ENCODE assay signal across 18 cellular contexts in the genomic region with DNA sequence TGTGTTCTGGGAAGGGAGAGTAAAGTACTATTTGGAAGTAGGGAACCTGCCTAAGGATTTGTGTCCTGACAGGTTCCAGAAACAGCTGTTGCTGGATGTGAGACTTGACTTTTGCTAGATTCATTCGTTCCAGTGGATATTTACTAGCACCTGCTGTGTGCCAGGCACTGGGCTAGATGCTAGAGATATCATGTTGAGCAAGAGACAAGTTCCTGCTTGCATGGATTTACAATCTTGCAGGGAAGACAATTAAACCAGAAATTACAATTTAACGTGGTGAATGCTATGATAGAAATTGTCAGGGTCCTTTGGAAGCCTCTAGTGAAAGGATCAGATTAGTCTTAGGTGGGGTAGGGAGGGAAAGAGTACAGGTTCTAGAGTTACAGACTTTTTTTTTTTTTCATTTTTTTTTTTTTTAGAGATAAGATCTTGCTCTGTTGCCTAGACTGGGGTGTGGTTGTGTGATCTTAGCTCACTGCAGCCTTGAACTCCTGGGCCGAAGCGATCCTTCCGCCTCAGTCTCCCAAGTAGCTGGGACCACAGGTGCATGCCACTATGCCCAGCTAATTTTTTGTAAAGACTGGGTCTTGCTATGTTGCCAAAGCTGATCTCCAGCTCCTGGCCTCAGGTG. TPM values are rescaled to one million over a fixed set of nuclear protein-coding genes. Genes with fewer than 3 reads are reported as not detected.
A peak's percentile ranks its signal among the peaks of the same experiment; 100 is the strongest.
DNase-seq lines count a peak whose midpoint lies in the region; ATAC-seq and TF ChIP-seq lines count a peak whose summit lies in the region.
"Had no signal": no experiment of that assay in that cellular context is flagged by ENCODE, and none has a peak within 500 bp of the region (broad histone marks: within the 10 kb centered on the region; RNA-seq: fewer than 3 reads in every experiment).

No MANE protein-coding gene starts in this region.

- H3K4me2 ChIP-seq in DND-41 (ENCODE audit: insufficient read depth, low read length) (no peak overlapping the region), Karpas-422 (ENCODE audit: low read depth, low read length, poor library complexity, severe bottlenecking) (peak overlapping the region; percentile 50)

- no peak overlapping the region for H3K9ac ChIP-seq in DND-41 (ENCODE audit: low read depth, low read length)
- H3K9ac ChIP-seq in Karpas-422 (ENCODE audit: low read length), result peak overlapping the region; percentile 30

- no peak overlapping the region for H3K27ac Mint-ChIP-seq in T-helper 2 cell treated with Interferon-gamma antibody and Interleukin-4, amounts not matched to agents 5 μg/mL and 100 μg/mL, for 36 hours
- H3K27ac Mint-ChIP-seq in naive thymus-derived CD8-positive, alpha-beta T cell, result peak overlapping the region in 2 of 10 donors; percentile 11 to 37
- H3K27ac Mint-ChIP-seq: activated B cell treated with CpG ODN at 0.5 μM for 24 hours; activated naive CD8-positive, alpha-beta T cell; T-helper 1 cell treated with Interleukin-12 subunit alpha and Interleukin-12 subunit beta and Interleukin-4 antibody, amounts not matched to agents 30 μg/mL and 1 μg/mL, for 36 hours had no signal

- peaks cover 20% of the 10 kb centered on the region for H3K4me1 Mint-ChIP-seq in T-helper 2 cell treated with Interferon-gamma antibody and Interleukin-4, amounts not matched to agents 5 μg/mL and 100 μg/mL, for 36 hours (ENCODE audit: low read depth)
- H3K4me1 Mint-ChIP-seq in naive thymus-derived CD8-positive, alpha-beta T cell, result peaks cover 5 to 14% (median 13%) of the 10 kb centered on the region in 4 donors
- H3K4me1 Mint-ChIP-seq: activated B cell treated with CpG ODN at 0.5 μM for 24 hours had no signal

- H3K27ac ChIP-seq in DND-41 (ENCODE audit: low read length) (no peak overlapping the region), Karpas-422 (ENCODE audit: low read length) (peak overlapping the region; percentile 86)
- H3K27ac ChIP-seq: coronary artery, right lobe of liver, tibial artery had no signal

- peaks cover 3% of the 10 kb centered on the region for H3K36me3 Mint-ChIP-seq in T-helper 2 cell treated with Interferon-gamma antibody and Interleukin-4, amounts not matched to agents 5 μg/mL and 100 μg/mL, for 36 hours (ENCODE audit: low read depth)
- H3K36me3 Mint-ChIP-seq in naive thymus-derived CD8-positive, alpha-beta T cell, result peaks cover 0 to 4% (median 1%) of the 10 kb centered on the region in 3 donors
- H3K36me3 Mint-ChIP-seq: activated naive CD8-positive, alpha-beta T cell had no signal

- H3K9me3 ChIP-seq in DND-41 (ENCODE audit: insufficient read depth, low read length, severe bottlenecking) (no peaks in the 10 kb centered on the region), Karpas-422 (ENCODE audit: low read length) (no peaks in the 10 kb centered on the region)
- H3K9me3 ChIP-seq: right lobe of liver, tibial artery had no signal

- no peaks in the 10 kb centered on the region for H3K9me3 Mint-ChIP-seq in T-helper 2 cell treated with Interferon-gamma antibody and Interleukin-4, amounts not matched to agents 5 μg/mL and 100 μg/mL, for 36 hours
- H3K9me3 Mint-ChIP-seq in naive thymus-derived CD8-positive, alpha-beta T cell, result no peaks in the 10 kb centered on the region
- H3K9me3 Mint-ChIP-seq: activated B cell treated with CpG ODN at 0.5 μM for 24 hours; T-helper 1 cell treated with Interleukin-12 subunit alpha and Interleukin-12 subunit beta and Interleukin-4 antibody, amounts not matched to agents 30 μg/mL and 1 μg/mL, for 36 hours had no signal

- POLR2A ChIA-PET in naive thymus-derived CD8-positive, alpha-beta T cell (lab: Charles Lee), result interaction anchor here (0.7 kb wide), 2 partner anchors 27 to 32 kb away, joined by 3 read pairs; no protein-coding TSS in a partner anchor

- peak overlapping the region; percentile 19 for H3K4me3 Mint-ChIP-seq in T-helper 2 cell treated with Interferon-gamma antibody and Interleukin-4, amounts not matched to agents 5 μg/mL and 100 μg/mL, for 36 hours
- H3K4me3 Mint-ChIP-seq in naive thymus-derived CD8-positive, alpha-beta T cell, result no peak overlapping the region
- H3K4me3 Mint-ChIP-seq: activated B cell treated with CpG ODN at 0.5 μM for 24 hours; activated naive CD8-positive, alpha-beta T cell; T-helper 1 cell treated with Interleukin-12 subunit alpha and Interleukin-12 subunit beta and Interleukin-4 antibody, amounts not matched to agents 30 μg/mL and 1 μg/mL, for 36 hours had no signal

- H4K20me1 ChIP-seq in DND-41 (ENCODE audit: insufficient read depth, low read length), result peaks cover 28% of the 10 kb centered on the region
- no peaks in the 10 kb centered on the region for H4K20me1 ChIP-seq in Karpas-422 (ENCODE audit: insufficient read depth, low read depth, low read length)

- DNase-seq in DND-41 (peak; percentile 33), Karpas-422 (no peak), DMS53 (lab: John Stamatoyannopoulos, UW) (no peak)
- DNase-seq in T-helper 2 cell treated with Interferon-gamma antibody and Interleukin-4, amounts not matched to agents 5 μg/mL and 100 μg/mL, for 36 hours (ENCODE audit: low spot score), result no peak
- peak in 1 of 10 donors; percentile 7 for DNase-seq in naive thymus-derived CD8-positive, alpha-beta T cell
- DNase-seq: activated B cell treated with CpG ODN at 0.5 μM for 24 hours, NCI-H1048, NCI-H2081 treated with DMSO at 0.1 percent for 48 hours, NCI-H524 treated with DMSO at 0.1 percent for 48 hours, right lobe of liver, tibial artery had no signal

- ATAC-seq in DND-41 (ENCODE audit: insufficient read depth, low read depth) (peak; percentile 71), GM18868 (IDR thresholded peaks at IDR 0.05; ENCODE audit: unreplicated experiment) (no peak), GM21381 (IDR thresholded peaks at IDR 0.05; ENCODE audit: unreplicated experiment) (no peak)
- peak; percentile 38 to 46 for ATAC-seq in naive thymus-derived CD8-positive, alpha-beta T cell
- ATAC-seq: right lobe of liver had no signal

- H3K4me3 ChIP-seq in DND-41 (ENCODE audit: low read depth in 1 of 2, low read length in 2 of 2), result no peak overlapping the region
- H3K4me3 ChIP-seq in Karpas-422 (ENCODE audit: low read length), result peak overlapping the region; percentile 17; the same call in 1 of the 2 replicates
- H3K4me3 ChIP-seq: coronary artery, lung, right lobe of liver, tibial artery had no signal

- no peak for TF ChIP-seq CTCF in DND-41 (IDR thresholded peaks at IDR 0.05; ENCODE audit: borderline replicate concordance, extremely low read depth, low read length, poor library complexity, severe bottlenecking)

- H2AFZ ChIP-seq in DND-41 (ENCODE audit: low read depth, low read length), result no peak overlapping the region
- no peak overlapping the region for H2AFZ ChIP-seq in Karpas-422 (ENCODE audit: low read length)

- H3K36me3 ChIP-seq in DND-41 (ENCODE audit: insufficient read depth, low read length) (no peaks in the 10 kb centered on the region), Karpas-422 (ENCODE audit: insufficient read depth, low read length) (0 out of 2 replicates have a peak, but pooled peaks cover 4% of the 10 kb centered on the region)
- H3K36me3 ChIP-seq: right lobe of liver, tibial artery had no signal

- H3K27me3 ChIP-seq in DND-41 (ENCODE audit: insufficient read depth, low read length, poor library complexity) (no peaks in the 10 kb centered on the region), Karpas-422 (ENCODE audit: low read length) (no peaks in the 10 kb centered on the region)
- H3K27me3 ChIP-seq: right lobe of liver, tibial artery had no signal

- no peaks in the 10 kb centered on the region for H3K9me2 ChIP-seq in Karpas-422 (replicated peaks; ENCODE audit: insufficient read depth, low read length)

- peaks cover 49% of the 10 kb centered on the region for H3K79me2 ChIP-seq in DND-41 (ENCODE audit: insufficient read depth, low read length)
- H3K79me2 ChIP-seq in Karpas-422 (ENCODE audit: low read length), result peaks cover 96% of the 10 kb centered on the region

- H3K27me3 Mint-ChIP-seq in T-helper 2 cell treated with Interferon-gamma antibody and Interleukin-4, amounts not matched to agents 5 μg/mL and 100 μg/mL, for 36 hours (ENCODE audit: low read depth), result no peaks in the 10 kb centered on the region
- no peaks in the 10 kb centered on the region for H3K27me3 Mint-ChIP-seq in naive thymus-derived CD8-positive, alpha-beta T cell
- H3K27me3 Mint-ChIP-seq: activated B cell treated with CpG ODN at 0.5 μM for 24 hours; activated naive CD8-positive, alpha-beta T cell had no signal

- H3K4me1 ChIP-seq in DND-41 (ENCODE audit: insufficient read depth, low read length) (no peaks in the 10 kb centered on the region), Karpas-422 (ENCODE audit: low read length) (peaks cover 66% of the 10 kb centered on the region)
- H3K4me1 ChIP-seq: tibial artery had no signal

RNA-seq across cellular contexts. Expression of a gene that starts 36.7 kb away (rescaled TPM):
- total RNA-seq in Karpas-422 (2014; rRNA removed; shearing (Covaris generic); ENCODE audit: low replicate concordance), result 43.5 and 50.7 TPM in 2 replicates
- 1 to 10 TPM; 5.9 to 6.3 TPM for total RNA-seq in naive thymus-derived CD8-positive, alpha-beta T cell
- 1 to 10 TPM; 2.7 to 5.7 (median 3.9) TPM for polyA plus RNA-seq in naive thymus-derived CD8-positive, alpha-beta T cell

RNA-seq across cellular contexts. Expression of a gene that starts 57.3 kb away (rescaled TPM):
- not detected in 2 replicates for total RNA-seq in Karpas-422 (2014; rRNA removed; shearing (Covaris generic); ENCODE audit: low replicate concordance)
- total RNA-seq in naive thymus-derived CD8-positive, alpha-beta T cell, result not detected
- polyA plus RNA-seq in naive thymus-derived CD8-positive, alpha-beta T cell, result not detected
- total RNA-seq: activated B cell treated with CpG ODN at 0.5 μM for 24 hours; activated CD8-positive, alpha-beta memory T cell treated with anti-CD3 and anti-CD28 coated beads for 36 hours had no signal

Comparison
In these comparisons a context has a peak if more than half of its experiments do, and no peak if none do; other contexts are left out.
1. ATAC-seq: peak in DND-41 (single experiment) and naive thymus-derived CD8-positive, alpha-beta T cell (2 of 2); none in GM18868 (single experiment) and GM21381 (single experiment).